Comparison of ENCODE assay signal across 8 cellular contexts in genomic region chr15:73964736-73965093, GRCh38. TPM values are rescaled to one million over a fixed set of nuclear protein-coding genes. Genes with fewer than 3 reads are reported as not detected.
DNase-seq lines count a peak whose midpoint lies in the region; ATAC-seq and TF ChIP-seq lines count a peak whose summit lies in the region.

No MANE protein-coding gene starts in this region.

- H3K9me3 Mint-ChIP-seq in naive thymus-derived CD4-positive, alpha-beta T cell, result peaks cover 0 to 1% (median 0%) of the 10 kb centered on the region in 11 donors

- H3K4me3 ChIP-seq in HUES48 (ENCODE audit: low read depth, low read length) (no peak overlapping the region), PC-9 (no peak overlapping the region), esophagus squamous epithelium (peak overlapping the region in 2 of 4 donors; percentile 18 to 50)
- peak overlapping the region; percentile 75 for H3K4me3 ChIP-seq in naive thymus-derived CD4-positive, alpha-beta T cell (ENCODE audit: low read length)

- peak overlapping the region; percentile 46 to 94 (median 88) for H3K27ac Mint-ChIP-seq in naive thymus-derived CD4-positive, alpha-beta T cell

- POLR2A ChIA-PET in PC-9 (lab: Charles Lee; ENCODE audit: unreplicated experiment), result no interaction called here
- POLR2A ChIA-PET in naive thymus-derived CD4-positive, alpha-beta T cell (lab: Charles Lee), result interaction anchor here (1.1 to 3.3 kb wide), 4 partner anchors 12 to 30 kb away, joined by 3 to 25 read pairs (median 5); partner anchors contain the start of gene PML

- no TSS peak for BruUV-seq in PC-9 (replicated peaks; lab: Mats Ljungman, UMichigan)

- DNase-seq in 8988T, result peak; percentile 66
- DNase-seq in PC-9, result peak; percentile 52 to 76
- DNase-seq in activated T-cell treated with anti-CD3 and anti-CD28 coated beads for 4 hours, result peak; percentile 88
- DNase-seq in esophagus squamous epithelium (lab: John Stamatoyannopoulos, UW), result no peak
- DNase-seq in naive thymus-derived CD4-positive, alpha-beta T cell, result peak; percentile 74 to 89 (median 83)
- DNase-seq in stimulated activated naive CD4-positive, alpha-beta T cell (lab: John Stamatoyannopoulos, UW), result peak; percentile 66 to 91 (median 78)

- 0 out of 2 replicates have a peak overlapping the region, but pooled peaks have one; percentile 33 for H3K9ac ChIP-seq in HUES48 (ENCODE audit: low read depth, low read length)

- H3K4me1 Mint-ChIP-seq in naive thymus-derived CD4-positive, alpha-beta T cell, result peaks cover 23 to 52% (median 45%) of the 10 kb centered on the region in 7 donors

- no peaks in the 10 kb centered on the region for H3K9me2 ChIP-seq in PC-9 (ENCODE audit: insufficient read depth)

- peak; percentile 93 for TF ChIP-seq CTCF in PC-9 (conservative IDR thresholded peaks at IDR 0.05)
- TF ChIP-seq CTCF in esophagus squamous epithelium (IDR thresholded peaks at IDR 0.05), result peak; percentile 83 to 98 (median 92)

- H3K4me3 Mint-ChIP-seq in naive thymus-derived CD4-positive, alpha-beta T cell, result peak overlapping the region; percentile 75 to 90 (median 84)

- H3F3A ChIP-seq in PC-9 (ENCODE audit: insufficient read depth, low read depth), result peaks cover 7% of the 10 kb centered on the region; the same call in 1 of the 2 replicates

- peak; percentile 60 for ATAC-seq in GM18505 (IDR thresholded peaks at IDR 0.05; ENCODE audit: unreplicated experiment)
- peak; percentile 95 for ATAC-seq in naive thymus-derived CD4-positive, alpha-beta T cell

- H3K4me2 ChIP-seq in PC-9, result no peak overlapping the region

- H3K9me3 ChIP-seq in HUES48 (ENCODE audit: control insufficient read depth, insufficient read depth, low read length) (no peaks in the 10 kb centered on the region), PC-9 (ENCODE audit: insufficient read depth, low read depth) (no peaks in the 10 kb centered on the region), esophagus squamous epithelium (no peaks in the 10 kb centered on the region)
- no peaks in the 10 kb centered on the region for H3K9me3 ChIP-seq in naive thymus-derived CD4-positive, alpha-beta T cell (ENCODE audit: control insufficient read depth in 2 of 3, low read length in 3 of 3)

- WGBS in esophagus squamous epithelium, 2 donors, result 2 to 13% methylated on average over 6 to 7 of the region's 11 CpGs

- H3K27me3 ChIP-seq in HUES48 (ENCODE audit: control insufficient read depth, insufficient read depth, low read length), result no peaks in the 10 kb centered on the region
- no peaks in the 10 kb centered on the region for H3K27me3 ChIP-seq in PC-9 (ENCODE audit: insufficient read depth, low read depth)
- H3K27me3 ChIP-seq in esophagus squamous epithelium, result no peaks in the 10 kb centered on the region
- H3K27me3 ChIP-seq in naive thymus-derived CD4-positive, alpha-beta T cell (ENCODE audit: control insufficient read depth in 2 of 2, insufficient read depth in 2 of 2, low read length in 2 of 2), result no peaks in the 10 kb centered on the region

- no peak overlapping the region for H2AFZ ChIP-seq in PC-9

- CTCF ChIA-PET in PC-9 (lab: Charles Lee), result interaction anchor here (0.5 to 1.6 kb wide), 3 partner anchors 13 to 1094 kb away, joined by 9 to 10 read pairs (median 9); no protein-coding TSS in a partner anchor
- CTCF ChIA-PET in naive thymus-derived CD4-positive, alpha-beta T cell (lab: Charles Lee), result interaction anchor here (0.7 to 4.3 kb wide), 8 partner anchors 8 to 45 kb away, joined by 3 to 68 read pairs (median 4); no protein-coding TSS in a partner anchor

- no peaks in the 10 kb centered on the region for H3K79me2 ChIP-seq in PC-9 (ENCODE audit: low read depth)

- TF ChIP-seq POLR2A in GM18505 (IDR thresholded peaks at IDR 0.05; ENCODE audit: borderline replicate concordance, extremely low read depth, insufficient read depth, insufficient read length) (no peak), esophagus squamous epithelium (IDR thresholded peaks at IDR 0.05) (no peak)

- intact Hi-C loops in PC-9 (cut with micrococcal nuclease; ENCODE audit: unreplicated experiment), result loop anchor here (5.0 to 10.0 kb wide), 3 partner anchors 37 to 90 kb away; partner anchors contain the start of genes LOXL1 and TBC1D21
- intact Hi-C loops in esophagus squamous epithelium (cut with DNase I), result no loop called here
- intact Hi-C loops in naive thymus-derived CD4-positive, alpha-beta T cell (cut with micrococcal nuclease), result loop anchor here (1.0 to 5.0 kb wide), 6 partner anchors 9 to 90 kb away; partner anchors contain the start of genes LOXL1 (in 1 of the 2) and PML (in 1 of the 2)

- H4K20me1 ChIP-seq in PC-9 (ENCODE audit: insufficient read depth), result no peaks in the 10 kb centered on the region

- peaks cover 0 to 4% (median 0%) of the 10 kb centered on the region in 5 donors for H3K27me3 Mint-ChIP-seq in naive thymus-derived CD4-positive, alpha-beta T cell

- H3K4me1 ChIP-seq in HUES48 (ENCODE audit: control insufficient read depth, insufficient read depth, low read length), result peaks cover 22% of the 10 kb centered on the region
- peaks cover 5% of the 10 kb centered on the region for H3K4me1 ChIP-seq in PC-9 (replicated peaks; ENCODE audit: insufficient read depth)
- peaks cover 7 to 26% (median 17%) of the 10 kb centered on the region in 3 donors for H3K4me1 ChIP-seq in esophagus squamous epithelium
- peaks cover 15 to 25% of the 10 kb centered on the region in 2 donors for H3K4me1 ChIP-seq in naive thymus-derived CD4-positive, alpha-beta T cell (ENCODE audit: control insufficient read depth in 2 of 2, insufficient read depth in 2 of 2, low read length in 2 of 2)

- H3K27ac ChIP-seq in HUES48 (ENCODE audit: low read depth, low read length) (peak overlapping the region; percentile 58), PC-9 (no peak overlapping the region), esophagus squamous epithelium (peak overlapping the region in 1 of 4 donors; percentile 55)
- peak overlapping the region; percentile 33 for H3K27ac ChIP-seq in naive thymus-derived CD4-positive, alpha-beta T cell (ENCODE audit: low read depth, low read length)

- H3K36me3 Mint-ChIP-seq in naive thymus-derived CD4-positive, alpha-beta T cell, result no peaks in the 10 kb centered on the region

- H3K36me3 ChIP-seq in HUES48 (ENCODE audit: control insufficient read depth, insufficient read depth, low read length) (no peaks in the 10 kb centered on the region), PC-9 (ENCODE audit: low read depth) (no peaks in the 10 kb centered on the region), esophagus squamous epithelium (no peaks in the 10 kb centered on the region)
- H3K36me3 ChIP-seq in naive thymus-derived CD4-positive, alpha-beta T cell (ENCODE audit: control insufficient read depth in 2 of 3, insufficient read depth in 3 of 3, low read length in 3 of 3), result no peaks in the 10 kb centered on the region

RNA-seq across cellular contexts. Expression of gene STOML1, which starts 27.4 kb away (rescaled TPM):
- total RNA-seq in PC-9 (2021) (6.0 and 6.1 TPM in 2 replicates), esophagus squamous epithelium (10 to 100 TPM in 2 of 4 donors, 1 to 10 TPM in 2; 8.3 to 14.8 (median 11.1) TPM)
- 10 to 100 TPM in 3 of 5 experiments, 1 to 10 TPM in 2; 7.5 to 14.5 (median 12.3) TPM for total RNA-seq in naive thymus-derived CD4-positive, alpha-beta T cell
- polyA plus RNA-seq in naive thymus-derived CD4-positive, alpha-beta T cell, result 10 to 100 TPM; 18.7 to 21.3 TPM

RNA-seq across cellular contexts. Expression of gene PML, which starts 29.8 kb away (rescaled TPM):
- total RNA-seq in PC-9 (2021) (67.2 and 81.8 TPM in 2 replicates), esophagus squamous epithelium (10 to 100 TPM; 34.0 to 52.3 (median 44.5) TPM)
- total RNA-seq in naive thymus-derived CD4-positive, alpha-beta T cell, result 100 to 1,000 TPM in 1 of 5 experiments, 10 to 100 TPM in 4; 42.1 to 113 (median 64.8) TPM
- polyA plus RNA-seq in naive thymus-derived CD4-positive, alpha-beta T cell, result 10 to 100 TPM; 18.1 to 34.3 TPM

RNA-seq across cellular contexts. Expression of gene LOXL1, which starts 38.5 kb away (rescaled TPM):
- total RNA-seq in PC-9 (2021), result 35.8 and 50.7 TPM in 2 replicates
- 1 to 10 TPM; 4.3 to 7.7 (median 6.3) TPM for total RNA-seq in esophagus squamous epithelium
- total RNA-seq in naive thymus-derived CD4-positive, alpha-beta T cell, result 1 to 10 TPM in 3 of 5 experiments, under 1 TPM in 2; 0.49 to 2.2 (median 1.0) TPM
- 1 to 10 TPM; 1.3 to 2.3 TPM for polyA plus RNA-seq in naive thymus-derived CD4-positive, alpha-beta T cell
